Comparison of ENCODE assay signal across 8 cellular contexts in the genomic region with DNA sequence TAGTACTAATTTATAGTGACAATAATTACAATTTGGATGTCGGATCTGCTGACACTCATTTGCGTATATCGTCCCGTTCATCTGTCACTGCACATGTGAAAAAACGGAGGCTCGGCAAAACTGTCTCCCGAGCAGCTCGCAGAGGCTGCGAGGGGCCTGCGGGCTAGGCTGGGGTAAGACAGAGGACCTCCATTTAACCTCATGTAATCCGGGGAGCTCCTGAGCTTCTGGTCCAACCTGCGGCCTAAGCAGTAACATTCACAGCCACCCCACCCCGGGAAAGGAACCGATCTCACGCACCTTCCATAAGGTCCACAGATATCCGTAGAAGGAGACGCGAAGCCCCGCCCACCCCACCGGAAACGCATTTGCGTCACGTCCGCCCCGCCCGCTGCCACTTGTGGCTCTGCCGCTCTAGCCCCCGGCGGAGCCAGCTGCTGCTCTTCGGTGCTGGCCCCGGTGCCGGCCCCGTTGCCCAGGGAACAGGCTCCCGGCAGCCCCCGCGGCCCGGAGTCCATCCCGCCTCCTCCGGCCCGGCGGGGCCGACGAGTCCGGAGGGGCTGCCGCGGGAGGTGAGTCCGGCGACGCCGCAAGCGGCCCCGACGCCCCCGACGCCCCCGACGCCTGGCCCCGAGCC.
A peak's percentile ranks its signal among the peaks of the same experiment; 100 is the strongest.
DNase-seq lines count a peak whose midpoint lies in the region; ATAC-seq lines count a peak whose summit lies in the region.

A gene (minus strand): TSS at position 346 of the 637 bp plus-strand sequence. CDS start 39 bp downstream, at position 307.
A gene with protein sequence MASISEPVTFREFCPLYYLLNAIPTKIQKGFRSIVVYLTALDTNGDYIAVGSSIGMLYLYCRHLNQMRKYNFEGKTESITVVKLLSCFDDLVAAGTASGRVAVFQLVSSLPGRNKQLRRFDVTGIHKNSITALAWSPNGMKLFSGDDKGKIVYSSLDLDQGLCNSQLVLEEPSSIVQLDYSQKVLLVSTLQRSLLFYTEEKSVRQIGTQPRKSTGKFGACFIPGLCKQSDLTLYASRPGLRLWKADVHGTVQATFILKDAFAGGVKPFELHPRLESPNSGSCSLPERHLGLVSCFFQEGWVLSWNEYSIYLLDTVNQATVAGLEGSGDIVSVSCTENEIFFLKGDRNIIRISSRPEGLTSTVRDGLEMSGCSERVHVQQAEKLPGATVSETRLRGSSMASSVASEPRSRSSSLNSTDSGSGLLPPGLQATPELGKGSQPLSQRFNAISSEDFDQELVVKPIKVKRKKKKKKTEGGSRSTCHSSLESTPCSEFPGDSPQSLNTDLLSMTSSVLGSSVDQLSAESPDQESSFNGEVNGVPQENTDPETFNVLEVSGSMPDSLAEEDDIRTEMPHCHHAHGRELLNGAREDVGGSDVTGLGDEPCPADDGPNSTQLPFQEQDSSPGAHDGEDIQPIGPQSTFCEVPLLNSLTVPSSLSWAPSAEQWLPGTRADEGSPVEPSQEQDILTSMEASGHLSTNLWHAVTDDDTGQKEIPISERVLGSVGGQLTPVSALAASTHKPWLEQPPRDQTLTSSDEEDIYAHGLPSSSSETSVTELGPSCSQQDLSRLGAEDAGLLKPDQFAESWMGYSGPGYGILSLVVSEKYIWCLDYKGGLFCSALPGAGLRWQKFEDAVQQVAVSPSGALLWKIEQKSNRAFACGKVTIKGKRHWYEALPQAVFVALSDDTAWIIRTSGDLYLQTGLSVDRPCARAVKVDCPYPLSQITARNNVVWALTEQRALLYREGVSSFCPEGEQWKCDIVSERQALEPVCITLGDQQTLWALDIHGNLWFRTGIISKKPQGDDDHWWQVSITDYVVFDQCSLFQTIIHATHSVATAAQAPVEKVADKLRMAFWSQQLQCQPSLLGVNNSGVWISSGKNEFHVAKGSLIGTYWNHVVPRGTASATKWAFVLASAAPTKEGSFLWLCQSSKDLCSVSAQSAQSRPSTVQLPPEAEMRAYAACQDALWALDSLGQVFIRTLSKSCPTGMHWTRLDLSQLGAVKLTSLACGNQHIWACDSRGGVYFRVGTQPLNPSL (N-terminal part only) (plus strand): TSS at position 397 of the 637 bp plus-strand sequence. CDS start 13,781 bp downstream, outside the sequence.

- H3K9ac ChIP-seq in SK-N-MC (ENCODE audit: insufficient read length): peak within 1 kb of the TSS; percentile 95

- peaks cover 12% of the 10 kb centered on the region for H3K36me3 ChIP-seq in SK-N-MC (ENCODE audit: insufficient read depth, low read length)

- H3K27ac ChIP-seq in SK-N-MC: peak within 1 kb of the TSS; percentile 52; the same call in 1 of the 2 replicates

- peak within 1 kb of the TSS; percentile 94 for H3K4me3 ChIP-seq in SK-N-MC

- ATAC-seq in HG02571 (IDR thresholded peaks at IDR 0.05; ENCODE audit: unreplicated experiment): peak; percentile 94

- DNase-seq in GM04504 (ENCODE audit: low read depth): peak; percentile 90
- peak; percentile 89 for DNase-seq in NCI-H1048 (lab: John Stamatoyannopoulos, UW)
- DNase-seq in SK-N-MC (ENCODE audit: low read depth, low spot score): peak; percentile 45
- DNase-seq in activated naive CD4-positive, alpha-beta T cell treated with anti-CD3 and anti-CD28 coated beads, Interleukin-2, amount 50 U/mL, for 16 hours: peak; percentile 96
- DNase-seq in globus pallidus (ENCODE audit: low spot score): peak; percentile 97
- peak; percentile 75 to 99 (median 96) for DNase-seq in nucleus accumbens (lab: John Stamatoyannopoulos, UW)
- peak; percentile 94 for DNase-seq in superior temporal gyrus (ENCODE audit: extremely low spot score)

- no peaks in the 10 kb centered on the region for H3K9me3 ChIP-seq in SK-N-MC (ENCODE audit: low read depth, low read length)

Comparison
In these comparisons a context has a peak if more than half of its experiments do, and no peak if none do; other contexts are left out.
1. Peak in every context shown above with its lines: DNase-seq, ATAC-seq, H3K4me3 ChIP-seq and H3K27ac ChIP-seq.
2. DNase-seq: peak in every context shown above with its lines; median percentile 97 in globus pallidus; 96 in activated naive CD4-positive, alpha-beta T cell treated with anti-CD3 and anti-CD28 coated beads, Interleukin-2, amount 50 U/mL, for 16 hours; 96 in nucleus accumbens; 94 in superior temporal gyrus; 90 in GM04504; 89 in NCI-H1048; 45 in SK-N-MC.